ENCODE assay signal across 1 cellular context in the genomic region with DNA sequence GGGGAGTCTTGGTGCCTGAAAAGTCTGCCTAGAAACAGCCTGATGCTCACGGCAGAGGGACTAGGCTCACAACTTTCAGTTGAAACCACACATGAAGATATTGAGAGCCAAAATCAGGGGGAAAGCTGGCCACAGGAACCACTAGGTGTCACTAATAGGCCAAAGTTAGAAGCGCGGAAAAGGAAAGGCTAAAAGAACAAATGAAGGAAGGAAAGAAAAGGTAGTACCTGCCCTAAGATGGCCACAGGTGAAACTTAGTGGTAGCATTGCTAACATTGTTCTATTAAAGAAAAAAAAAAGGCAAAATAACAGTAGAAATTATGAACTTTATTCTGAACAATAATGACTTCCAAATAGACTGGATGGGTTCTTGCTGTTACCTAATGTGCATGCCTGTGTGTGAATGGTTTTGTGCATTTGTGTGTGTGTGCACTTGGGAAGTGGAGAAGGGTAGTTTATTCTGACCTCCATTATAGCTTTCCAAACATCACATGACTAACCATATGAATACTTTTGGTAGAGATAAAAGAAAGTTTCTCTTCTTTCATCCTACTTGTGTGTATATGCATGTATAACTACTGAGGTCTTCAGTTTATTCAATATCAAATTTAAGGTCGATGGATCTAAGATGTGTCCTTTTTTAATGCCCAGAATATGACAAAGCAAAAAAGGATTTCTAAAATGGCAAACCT.
TF ChIP-seq lines count a peak whose summit lies in the region.

No MANE protein-coding gene starts in this region.

TF ChIP-seq in endothelial cell of umbilical vein, 7 proteins besides CTCF, POLR2A, EP300 and RAD21:
- TF ChIP-seq POLR2AphosphoS5 (IDR thresholded peaks at IDR 0.05; ENCODE audit: insufficient read depth, low read depth, low read length) (no peak), MYC (IDR thresholded peaks at IDR 0.05; ENCODE audit: low read depth, low read length) (no peak), EZH2 (IDR thresholded peaks at IDR 0.05; ENCODE audit: borderline replicate concordance, low read depth, low read length, severe bottlenecking) (no peak), FOS (IDR thresholded peaks at IDR 0.05; ENCODE audit: borderline replicate concordance, insufficient read depth, low read length) (no peak), JUN (IDR thresholded peaks at IDR 0.05; ENCODE audit: borderline replicate concordance, insufficient read depth, insufficient read length, low read depth) (no peak)
- TF ChIP-seq, protein P1, sequence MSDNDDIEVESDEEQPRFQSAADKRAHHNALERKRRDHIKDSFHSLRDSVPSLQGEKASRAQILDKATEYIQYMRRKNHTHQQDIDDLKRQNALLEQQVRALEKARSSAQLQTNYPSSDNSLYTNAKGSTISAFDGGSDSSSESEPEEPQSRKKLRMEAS (IDR thresholded peaks at IDR 0.05; ENCODE audit: insufficient read depth, insufficient read length) = no peak
